In the genomic region with DNA sequence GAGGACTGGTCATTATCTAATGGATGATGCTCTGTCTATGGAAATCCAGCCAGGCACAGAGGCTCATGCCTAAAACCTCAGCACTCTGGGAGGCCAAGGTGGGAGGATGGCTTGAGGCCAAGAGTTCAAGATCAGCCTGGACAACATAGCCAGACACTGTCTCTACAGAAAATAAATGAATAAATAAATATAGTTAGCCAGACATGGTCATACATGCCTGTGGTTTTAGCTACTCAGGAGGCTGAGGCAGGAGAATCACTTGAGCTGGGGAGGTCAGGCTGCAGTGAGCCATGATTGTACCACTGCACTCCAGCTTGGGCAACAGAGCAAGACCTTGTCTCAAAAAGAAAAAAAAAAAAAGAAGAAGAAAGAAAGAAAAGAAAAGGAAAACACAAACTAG, we compare ENCODE assay signal across 22 cellular contexts.
"Had no signal": no experiment of that assay in that cellular context is flagged by ENCODE, and none has a peak within 500 bp of the region (broad histone marks: within the 10 kb centered on the region; RNA-seq: fewer than 3 reads in every experiment).

No MANE protein-coding gene starts in this region.

- H3K4me1 Mint-ChIP-seq: memory B cell had no signal

- H3K9me3 Mint-ChIP-seq: natural killer cell treated with Interleukin-12 subunit alpha and Interleukin-12 subunit beta and Interleukin-15 and Interleukin-18, amount 100 ng/mL, for 72 hours had no signal

- H3K36me3 Mint-ChIP-seq: memory B cell; natural killer cell treated with Interleukin-12 subunit alpha and Interleukin-12 subunit beta and Interleukin-15 and Interleukin-18, amount 100 ng/mL, for 72 hours had no signal

- ATAC-seq: esophagus mucosa; gastrocnemius medialis; left cardiac atrium; lower lobe of right lung; natural killer cell treated with Interleukin-12 subunit alpha and Interleukin-12 subunit beta and Interleukin-15 and Interleukin-18, amount 100 ng/mL, for 72 hours; pancreas; right cardiac atrium had no signal

- DNase-seq: cortex of kidney; dorsolateral prefrontal cortex; effector CD8-positive, alpha-beta T cell; gastrocnemius medialis; glutamatergic neuron; left cardiac atrium; left ventricle myocardium inferior; lower lobe of right lung; midbrain; occipital lobe; pancreas; right cardiac atrium; small intestine; stimulated activated CD4-positive, alpha-beta T cell treated with anti-CD3 and anti-CD28 coated beads, Interleukin-12 subunit alpha, Interleukin-12 subunit beta, amount 100 ng/mL, for 4 hours; stimulated activated naive CD4-positive, alpha-beta T cell; stomach; substantia nigra; transverse colon had no signal

- H3K4me3 Mint-ChIP-seq: memory B cell; natural killer cell treated with Interleukin-12 subunit alpha and Interleukin-12 subunit beta and Interleukin-15 and Interleukin-18, amount 100 ng/mL, for 72 hours had no signal

- H3K27ac Mint-ChIP-seq: memory B cell; natural killer cell treated with Interleukin-12 subunit alpha and Interleukin-12 subunit beta and Interleukin-15 and Interleukin-18, amount 100 ng/mL, for 72 hours; progenitor cell of endocrine pancreas had no signal
